In genomic region chr14:92323031-92323915, GRCh38 we compare ENCODE assay signal across 8 cellular contexts. TPM values are rescaled to one million over a fixed set of nuclear protein-coding genes. Genes with fewer than 3 reads are reported as not detected.
DNase-seq lines count a peak whose midpoint lies in the region; ATAC-seq and TF ChIP-seq lines count a peak whose summit lies in the region.

TSS of gene SLC24A4 (plus strand) at chr14:92323165. CDS start at chr14:92323831, 666 bp downstream.

- H3K4me3 Mint-ChIP-seq in effector memory CD8-positive, alpha-beta T cell, result peak within 1 kb of the TSS; percentile 54 to 69
- H3K4me3 Mint-ChIP-seq in neural progenitor cell, result peak within 1 kb of the TSS; percentile 83

- peak; percentile 11 for DNase-seq in CD1c-positive myeloid dendritic cell (ENCODE audit: extremely low spot score)
- no peak for DNase-seq in effector memory CD8-positive, alpha-beta T cell
- peak; percentile 75 for DNase-seq in neural progenitor cell (ENCODE audit: low spot score)
- DNase-seq in activated gamma-delta T cell (lab: John Stamatoyannopoulos, UW), result no peak
- DNase-seq in NCI-H774 (lab: John Stamatoyannopoulos, UW), result no peak
- no peak for DNase-seq in COLO829 (ENCODE audit: low spot score)

- no peak for TF ChIP-seq CTCF in neural progenitor cell (IDR thresholded peaks at IDR 0.05)

- no peaks in the 10 kb centered on the region for H3K36me3 Mint-ChIP-seq in effector memory CD8-positive, alpha-beta T cell (ENCODE audit: insufficient read depth)
- H3K36me3 Mint-ChIP-seq in neural progenitor cell, result no peaks in the 10 kb centered on the region

- no peak within 1 kb of the TSS for H3K27ac Mint-ChIP-seq in effector memory CD8-positive, alpha-beta T cell
- H3K27ac Mint-ChIP-seq in neural progenitor cell, result no peak within 1 kb of the TSS

- peak within 1 kb of the TSS; percentile 98 for H2AFZ ChIP-seq in neural progenitor cell (replicated peaks)

- H3K4me2 ChIP-seq in neural progenitor cell, result peak within 1 kb of the TSS; percentile 97

- no peak within 1 kb of the TSS for H3K9ac ChIP-seq in neural progenitor cell

- peaks cover 4 to 6% of the 10 kb centered on the region in 2 donors for H3K4me1 Mint-ChIP-seq in effector memory CD8-positive, alpha-beta T cell (ENCODE audit: low read depth in 2 of 2)
- H3K4me1 Mint-ChIP-seq in neural progenitor cell, result peaks cover 7% of the 10 kb centered on the region

- H3K4me3 ChIP-seq in neural progenitor cell, result peak within 1 kb of the TSS; percentile 58

- H3K27me3 Mint-ChIP-seq in effector memory CD8-positive, alpha-beta T cell, result peaks cover 52 to 92% of the 10 kb centered on the region in 2 donors
- peaks cover 51% of the 10 kb centered on the region for H3K27me3 Mint-ChIP-seq in neural progenitor cell (ENCODE audit: insufficient read depth, low read depth)

- peaks cover 10% of the 10 kb centered on the region for H3F3A ChIP-seq in neural progenitor cell (ENCODE audit: low read depth)

- peak; percentile 14 for ATAC-seq in effector memory CD8-positive, alpha-beta T cell (replicated peaks)
- ATAC-seq in HG02763 (IDR thresholded peaks at IDR 0.05; ENCODE audit: unreplicated experiment), result no peak

- H3K27me3 ChIP-seq in neural progenitor cell, result peaks cover 92% of the 10 kb centered on the region

- no peak for TF ChIP-seq EP300 in Ishikawa (IDR thresholded peaks at IDR 0.05; ENCODE audit: borderline replicate concordance)

- H3K36me3 ChIP-seq in neural progenitor cell, result no peaks in the 10 kb centered on the region

- H3K9me3 ChIP-seq in neural progenitor cell (ENCODE audit: low read depth), result no peaks in the 10 kb centered on the region

- no peaks in the 10 kb centered on the region for H3K9me3 Mint-ChIP-seq in effector memory CD8-positive, alpha-beta T cell
- no peaks in the 10 kb centered on the region for H3K9me3 Mint-ChIP-seq in neural progenitor cell

- no peaks in the 10 kb centered on the region for H3K79me2 ChIP-seq in neural progenitor cell (ENCODE audit: low read depth)

- TF ChIP-seq RAD21 in Ishikawa (IDR thresholded peaks at IDR 0.05; ENCODE audit: low read depth), result no peak

- peaks cover 21% of the 10 kb centered on the region for H3K4me1 ChIP-seq in neural progenitor cell

- H3K27ac ChIP-seq in neural progenitor cell, result no peak within 1 kb of the TSS

- H4K20me1 ChIP-seq in neural progenitor cell (ENCODE audit: low read depth), result peaks cover 6% of the 10 kb centered on the region

TF ChIP-seq in Ishikawa, 13 proteins besides CTCF, POLR2A, EP300 and RAD21:
- TF ChIP-seq USF1 (IDR thresholded peaks at IDR 0.05) (0 out of 2 replicates have a peak, but pooled peaks have one; percentile 17), FOXM1 (IDR thresholded peaks at IDR 0.05; ENCODE audit: borderline replicate concordance, low read depth) (no peak), CEBPB (IDR thresholded peaks at IDR 0.05) (no peak), MAX (IDR thresholded peaks at IDR 0.05) (peak; percentile 40)

RNA-seq across cellular contexts. Expression of gene SLC24A4, which starts in this region (rescaled TPM):
- 0.15 and 0.73 TPM in 2 replicates for total RNA-seq in neural progenitor cell (ENCODE audit: low replicate concordance)

Comparison
In these comparisons a context has a peak if more than half of its experiments do, and no peak if none do; other contexts are left out.
1. Peak in DNase-seq, H3K4me3 ChIP-seq and H3K4me2 ChIP-seq in neural progenitor cell; RNA of the gene not detected or under 1 TPM.